Comparison of ENCODE assay signal across 37 cellular contexts in genomic region chr13:108624108-108624507, GRCh38. TPM values are rescaled to one million over a fixed set of nuclear protein-coding genes. Genes with fewer than 3 reads are reported as not detected.
"Had no signal": no experiment of that assay in that cellular context is flagged by ENCODE, and none has a peak within 500 bp of the region (broad histone marks: within the 10 kb centered on the region; RNA-seq: fewer than 3 reads in every experiment).

No MANE protein-coding gene starts in this region.

- H3K27ac Mint-ChIP-seq: activated B cell treated with CpG ODN at 0.5 μM for 24 hours; activated CD4-positive, alpha-beta memory T cell treated with anti-CD3 and anti-CD28 coated beads for 36 hours; activated CD4-positive, alpha-beta T cell treated with anti-CD3 and anti-CD28 coated beads, Interleukin-2, amount 10 ng/mL, durations not matched to agents 24 days and 14 days; activated CD8-positive, alpha-beta T cell treated with anti-CD3 and anti-CD28 coated beads for 36 hours; activated naive CD4-positive, alpha-beta T cell treated with anti-CD3 and anti-CD28 coated beads, Interleukin-2, amount 10 ng/mL, durations not matched to agents 7 days and 5 days; activated naive CD4-positive, alpha-beta T cell treated with anti-CD3 and anti-CD28 coated beads, Interleukin-2, amount 50 U/mL, for 24 hours; activated naive CD8-positive, alpha-beta T cell; activated naive CD8-positive, alpha-beta T cell treated with anti-CD3 and anti-CD28 coated beads, Interleukin-2, amount 10 ng/mL, durations not matched to agents 7 days and 5 days; activated naive CD8-positive, alpha-beta T cell treated with anti-CD3 and anti-CD28 coated beads, Interleukin-2, amount 50 U/mL, for 24 hours; activated T-cell treated with anti-CD3 and anti-CD28 coated beads, Interleukin-2, amount 50 U/mL, for 72 hours; activated T-helper 1 cell treated with anti-CD3 and anti-CD28 coated beads, Interleukin-12 subunit alpha, Interleukin-12 subunit beta, Interleukin-2, Interleukin-4 antibody, amounts not matched to agents 30 ng/mL and 10 ng/mL and 1 ng/mL, durations not matched to agents 14 hours and 24 hours and 36 hours; activated T-helper 2 cell treated with anti-CD3 and anti-CD28 coated beads, Interferon-gamma antibody, Interleukin-2, Interleukin-4, amounts not matched to agents 10 μg/mL and 5 μg/mL and 100 μg/mL, durations not matched to agents 14 hours and 24 hours and 36 hours; T-cell; T-helper 1 cell treated with Interleukin-12 subunit alpha and Interleukin-12 subunit beta and Interleukin-4 antibody, amounts not matched to agents 30 μg/mL and 1 μg/mL, for 36 hours; T-helper 2 cell treated with Interferon-gamma antibody and Interleukin-4, amounts not matched to agents 5 μg/mL and 100 μg/mL, for 36 hours had no signal

- H3K27me3 ChIP-seq: body of pancreas, brain microvascular endothelial cell, breast epithelium had no signal

- H3K4me1 Mint-ChIP-seq: activated B cell treated with CpG ODN at 0.5 μM for 24 hours; activated CD4-positive, alpha-beta T cell treated with anti-CD3 and anti-CD28 coated beads, Interleukin-2, amount 10 ng/mL, durations not matched to agents 24 days and 14 days; activated naive CD4-positive, alpha-beta T cell treated with anti-CD3 and anti-CD28 coated beads, Interleukin-2, amount 10 ng/mL, durations not matched to agents 7 days and 5 days; activated naive CD4-positive, alpha-beta T cell treated with anti-CD3 and anti-CD28 coated beads, Interleukin-2, amount 50 U/mL, for 24 hours; activated naive CD8-positive, alpha-beta T cell treated with anti-CD3 and anti-CD28 coated beads, Interleukin-2, amount 10 ng/mL, durations not matched to agents 7 days and 5 days; activated naive CD8-positive, alpha-beta T cell treated with anti-CD3 and anti-CD28 coated beads, Interleukin-2, amount 50 U/mL, for 24 hours; T-cell had no signal

- H3K36me3 ChIP-seq: brain microvascular endothelial cell, breast epithelium had no signal

- H3K27me3 Mint-ChIP-seq: activated B cell treated with CpG ODN at 0.5 μM for 24 hours; activated CD4-positive, alpha-beta T cell treated with anti-CD3 and anti-CD28 coated beads, Interleukin-2, amount 10 ng/mL, durations not matched to agents 24 days and 14 days; activated CD8-positive, alpha-beta T cell treated with anti-CD3 and anti-CD28 coated beads for 36 hours; activated naive CD4-positive, alpha-beta T cell treated with anti-CD3 and anti-CD28 coated beads, Interleukin-2, amount 10 ng/mL, durations not matched to agents 7 days and 5 days; activated naive CD8-positive, alpha-beta T cell treated with anti-CD3 and anti-CD28 coated beads, Interleukin-2, amount 10 ng/mL, durations not matched to agents 7 days and 5 days; activated naive CD8-positive, alpha-beta T cell treated with anti-CD3 and anti-CD28 coated beads, Interleukin-2, amount 50 U/mL, for 24 hours had no signal

- H3K4me3 Mint-ChIP-seq: activated B cell treated with CpG ODN at 0.5 μM for 24 hours; activated CD4-positive, alpha-beta memory T cell treated with anti-CD3 and anti-CD28 coated beads for 36 hours; activated CD4-positive, alpha-beta T cell treated with anti-CD3 and anti-CD28 coated beads, Interleukin-2, amount 10 ng/mL, durations not matched to agents 24 days and 14 days; activated CD8-positive, alpha-beta T cell treated with anti-CD3 and anti-CD28 coated beads for 36 hours; activated naive CD4-positive, alpha-beta T cell treated with anti-CD3 and anti-CD28 coated beads, Interleukin-2, amount 10 ng/mL, durations not matched to agents 7 days and 5 days; activated naive CD4-positive, alpha-beta T cell treated with anti-CD3 and anti-CD28 coated beads, Interleukin-2, amount 50 U/mL, for 24 hours; activated naive CD8-positive, alpha-beta T cell; activated naive CD8-positive, alpha-beta T cell treated with anti-CD3 and anti-CD28 coated beads, Interleukin-2, amount 10 ng/mL, durations not matched to agents 7 days and 5 days; activated naive CD8-positive, alpha-beta T cell treated with anti-CD3 and anti-CD28 coated beads, Interleukin-2, amount 50 U/mL, for 24 hours; activated T-cell treated with anti-CD3 and anti-CD28 coated beads, Interleukin-2, amount 50 U/mL, for 4 hours; activated T-cell treated with anti-CD3 and anti-CD28 coated beads, Interleukin-2, amount 50 U/mL, for 72 hours; activated T-helper 1 cell treated with anti-CD3 and anti-CD28 coated beads, Interleukin-12 subunit alpha, Interleukin-12 subunit beta, Interleukin-2, Interleukin-4 antibody, amounts not matched to agents 30 ng/mL and 10 ng/mL and 1 ng/mL, durations not matched to agents 14 hours and 24 hours and 36 hours; T-cell; T-helper 1 cell treated with Interleukin-12 subunit alpha and Interleukin-12 subunit beta and Interleukin-4 antibody, amounts not matched to agents 30 μg/mL and 1 μg/mL, for 36 hours; T-helper 2 cell treated with Interferon-gamma antibody and Interleukin-4, amounts not matched to agents 5 μg/mL and 100 μg/mL, for 36 hours had no signal

- H3K4me1 ChIP-seq: body of pancreas, breast epithelium had no signal

- DNase-seq: activated B cell treated with CpG ODN at 0.5 μM for 24 hours; activated CD4-positive, alpha-beta memory T cell treated with anti-CD3 and anti-CD28 coated beads for 36 hours; activated CD4-positive, alpha-beta T cell treated with anti-CD3 and anti-CD28 coated beads for 4 hours; activated CD4-positive, alpha-beta T cell treated with anti-CD3 and anti-CD28 coated beads, Interleukin-2, amount 10 ng/mL, durations not matched to agents 24 days and 14 days; activated CD4-positive, alpha-beta T cell treated with anti-CD3 and anti-CD28 coated beads, Interleukin-2, amount 50 U/mL, for 1 hour; activated CD4-positive, alpha-beta T cell treated with anti-CD3 and anti-CD28 coated beads, Interleukin-2, amount 50 U/mL, for 4 hours; activated CD4-positive, CD25-positive, alpha-beta regulatory T cell treated with anti-CD3 and anti-CD28 coated beads, Interleukin-2, amount 50 U/mL, for 72 hours; activated CD8-positive, alpha-beta memory T cell treated with anti-CD3 and anti-CD28 coated beads, Interleukin-2, amount 50 U/mL, for 4 hours; activated CD8-positive, alpha-beta T cell treated with anti-CD3 and anti-CD28 coated beads for 36 hours; activated effector memory CD4-positive, alpha-beta T cell treated with Interleukin-2 at 50 U/mL for 16 hours; activated naive CD4-positive, alpha-beta T cell treated with anti-CD3 and anti-CD28 coated beads, Interleukin-2, amount 10 ng/mL, durations not matched to agents 7 days and 5 days; activated naive CD4-positive, alpha-beta T cell treated with Interleukin-2 at 50 U/mL for 16 hours; activated naive CD8-positive, alpha-beta T cell treated with anti-CD3 and anti-CD28 coated beads, Interleukin-2, amount 10 ng/mL, durations not matched to agents 7 days and 5 days; activated naive CD8-positive, alpha-beta T cell treated with anti-CD3 and anti-CD28 coated beads, Interleukin-2, amount 50 U/mL, for 24 hours; activated T-cell treated with anti-CD3 and anti-CD28 coated beads for 4 hours; activated T-cell treated with anti-CD3 and anti-CD28 coated beads, Interleukin-2, amount 50 U/mL, for 1 hour; activated T-cell treated with anti-CD3 and anti-CD28 coated beads, Interleukin-2, amount 50 U/mL, for 4 hours; activated T-cell treated with anti-CD3 and anti-CD28 coated beads, Interleukin-2, amount 50 U/mL, for 72 hours; amygdala; anterior cingulate cortex; body of pancreas; brain microvascular endothelial cell; central memory CD4-positive, alpha-beta T cell; T-cell; T-helper 2 cell; T-helper 9 cell had no signal

- ATAC-seq: activated CD8-positive, alpha-beta T cell treated with anti-CD3 and anti-CD28 coated beads for 36 hours; activated naive CD8-positive, alpha-beta T cell treated with anti-CD3 and anti-CD28 coated beads, Interleukin-2, amount 50 U/mL, for 24 hours; activated T-cell treated with anti-CD3 and anti-CD28 coated beads, Interleukin-2, amount 50 U/mL, for 4 hours; activated T-cell treated with anti-CD3 and anti-CD28 coated beads, Interleukin-2, amount 50 U/mL, for 72 hours; body of pancreas; T-cell had no signal

- H3K36me3 Mint-ChIP-seq: activated naive CD4-positive, alpha-beta T cell treated with anti-CD3 and anti-CD28 coated beads, Interleukin-2, amount 10 ng/mL, durations not matched to agents 7 days and 5 days; activated naive CD4-positive, alpha-beta T cell treated with anti-CD3 and anti-CD28 coated beads, Interleukin-2, amount 50 U/mL, for 24 hours; activated naive CD8-positive, alpha-beta T cell; activated naive CD8-positive, alpha-beta T cell treated with anti-CD3 and anti-CD28 coated beads, Interleukin-2, amount 10 ng/mL, durations not matched to agents 7 days and 5 days; T-cell had no signal

- H3K9me3 Mint-ChIP-seq: activated CD4-positive, alpha-beta T cell treated with anti-CD3 and anti-CD28 coated beads, Interleukin-2, amount 10 ng/mL, durations not matched to agents 24 days and 14 days; activated CD8-positive, alpha-beta T cell treated with anti-CD3 and anti-CD28 coated beads for 36 hours; activated naive CD8-positive, alpha-beta T cell treated with anti-CD3 and anti-CD28 coated beads, Interleukin-2, amount 10 ng/mL, durations not matched to agents 7 days and 5 days; activated T-helper 1 cell treated with anti-CD3 and anti-CD28 coated beads, Interleukin-12 subunit alpha, Interleukin-12 subunit beta, Interleukin-2, Interleukin-4 antibody, amounts not matched to agents 30 ng/mL and 10 ng/mL and 1 ng/mL, durations not matched to agents 14 hours and 24 hours and 36 hours; activated T-helper 2 cell treated with anti-CD3 and anti-CD28 coated beads, Interferon-gamma antibody, Interleukin-2, Interleukin-4, amounts not matched to agents 10 μg/mL and 5 μg/mL and 100 μg/mL, durations not matched to agents 14 hours and 24 hours and 36 hours; T-helper 1 cell treated with Interleukin-12 subunit alpha and Interleukin-12 subunit beta and Interleukin-4 antibody, amounts not matched to agents 30 μg/mL and 1 μg/mL, for 36 hours; T-helper 2 cell treated with Interferon-gamma antibody and Interleukin-4, amounts not matched to agents 5 μg/mL and 100 μg/mL, for 36 hours had no signal

- H3K27ac ChIP-seq: body of pancreas, brain microvascular endothelial cell, breast epithelium, VCaP had no signal

- H3K4me3 ChIP-seq: body of pancreas, breast epithelium had no signal

- FAIRE-seq: astrocyte, TTC549 had no signal

RNA-seq across cellular contexts. Expression of gene MYO16, which starts 5.3 kb away (rescaled TPM):
- total RNA-seq: activated B cell treated with CpG ODN at 0.5 μM for 24 hours; activated CD4-positive, alpha-beta T cell treated with anti-CD3 and anti-CD28 coated beads, Interleukin-2, amount 10 ng/mL, durations not matched to agents 24 days and 14 days; activated CD8-positive, alpha-beta memory T cell treated with anti-CD3 and anti-CD28 coated beads for 36 hours; activated CD8-positive, alpha-beta T cell treated with anti-CD3 and anti-CD28 coated beads for 36 hours; activated T-cell treated with anti-CD3 and anti-CD28 coated beads, Interleukin-2, amount 50 U/mL, for 72 hours; activated T-helper 1 cell treated with anti-CD3 and anti-CD28 coated beads, Interleukin-12 subunit alpha, Interleukin-12 subunit beta, Interleukin-2, Interleukin-4 antibody, amounts not matched to agents 30 ng/mL and 10 ng/mL and 1 ng/mL, durations not matched to agents 14 hours and 24 hours and 36 hours; activated T-helper 2 cell treated with anti-CD3 and anti-CD28 coated beads, Interferon-gamma antibody, Interleukin-2, Interleukin-4, amounts not matched to agents 10 μg/mL and 5 μg/mL and 100 μg/mL, durations not matched to agents 14 hours and 24 hours and 36 hours had no signal
